19 cellular contexts compared by ENCODE assay signal in genomic region chr7:104966022-104966421, GRCh38.
"Had no signal": no experiment of that assay in that cellular context is flagged by ENCODE, and none has a peak within 500 bp of the region (broad histone marks: within the 10 kb centered on the region; RNA-seq: fewer than 3 reads in every experiment).

No MANE protein-coding gene starts in this region.

- H3K27me3 Mint-ChIP-seq: memory B cell, progenitor cell of endocrine pancreas had no signal

- H3K4me3 ChIP-seq: coronary artery, esophagus muscularis mucosa, left ventricle myocardium inferior, lower lobe of right lung, pancreas, tibial nerve had no signal

- DNase-seq: central memory CD4-positive, alpha-beta T cell; effector CD8-positive, alpha-beta T cell; kidney; left cardiac atrium; left ventricle myocardium inferior; lower lobe of right lung; midbrain; occipital lobe; pancreas; right cardiac atrium; small intestine; stimulated activated CD4-positive, alpha-beta T cell treated with anti-CD3 and anti-CD28 coated beads, Interleukin-12 subunit alpha, Interleukin-12 subunit beta, amount 100 ng/mL, for 4 hours; stimulated activated naive CD8-positive, alpha-beta T cell treated with anti-CD3 and anti-CD28 coated beads, Interleukin-15, Interleukin-2, amounts not matched to agents 100 U/mL and 50 U/mL, for 24 hours had no signal

- H3K4me3 Mint-ChIP-seq: memory B cell had no signal

- ATAC-seq: left cardiac atrium; lower lobe of right lung; pancreas; right cardiac atrium; stimulated activated naive CD8-positive, alpha-beta T cell treated with anti-CD3 and anti-CD28 coated beads, Interleukin-15, Interleukin-2, amounts not matched to agents 100 U/mL and 50 U/mL, for 24 hours had no signal

- H3K27ac Mint-ChIP-seq: memory B cell, progenitor cell of endocrine pancreas had no signal

- H3K9me3 ChIP-seq: esophagus muscularis mucosa, left ventricle myocardium inferior, lower lobe of right lung, pancreas, tibial nerve had no signal

- H3K36me3 ChIP-seq: esophagus muscularis mucosa, left ventricle myocardium inferior, lower lobe of right lung, pancreas, tibial nerve had no signal

- H3K9me3 Mint-ChIP-seq: memory B cell had no signal

- H3K27me3 ChIP-seq: esophagus muscularis mucosa, pancreas, tibial nerve had no signal

- H3K27ac ChIP-seq: epithelial cell of prostate, esophagus muscularis mucosa, left ventricle myocardium inferior, lower lobe of right lung, pancreas, tibial nerve had no signal
